Comparison of ENCODE assay signal across 8 cellular contexts in genomic region chr7:47571355-47572100, GRCh38. TPM values are rescaled to one million over a fixed set of nuclear protein-coding genes. Genes with fewer than 3 reads are reported as not detected.
A peak's percentile ranks its signal among the peaks of the same experiment; 100 is the strongest.
DNase-seq lines count a peak whose midpoint lies in the region; ATAC-seq and TF ChIP-seq lines count a peak whose summit lies in the region.

No MANE protein-coding gene starts in this region.

- CTCF ChIA-PET in AG04450 (lab: Charles Lee): interaction anchor here (1.2 to 2.0 kb wide), 4 partner anchors 135 to 305 kb away, joined by 4 to 8 read pairs (median 4); no protein-coding TSS in a partner anchor

- peaks cover 1% of the 10 kb centered on the region for H3K36me3 Mint-ChIP-seq in IgD-negative memory B cell

- POLR2A ChIA-PET in AG04450 (lab: Yijun Ruan, JAX): interaction anchor here (0.5 to 2.2 kb wide), 7 partner anchors 9 to 120 kb away, joined by 3 to 8 read pairs (median 3); no protein-coding TSS in a partner anchor

- no peaks in the 10 kb centered on the region; the same call in 1 of the 2 replicates for H3K9me3 ChIP-seq in AG04450 (ENCODE audit: control insufficient read depth, insufficient read depth, low read length)

- peaks cover 50 to 63% (median 53%) of the 10 kb centered on the region in 3 donors for H3K4me1 Mint-ChIP-seq in IgD-negative memory B cell

- ATAC-seq in GM18909 (IDR thresholded peaks at IDR 0.05; ENCODE audit: poor library complexity, unreplicated experiment): no peak

- intact Hi-C loops in cardiac septum (cut with DNase I): loop anchor here (5.0 to 10.0 kb wide), 2 partner anchors 119 to 307 kb away; no protein-coding TSS in a partner anchor

- H3K4me3 Mint-ChIP-seq in IgD-negative memory B cell: peak overlapping the region; percentile 52 to 93 (median 70)

- H3K27me3 Mint-ChIP-seq in IgD-negative memory B cell: peaks cover 1% of the 10 kb centered on the region

- peak overlapping the region; percentile 60 to 94 (median 71) for H3K27ac Mint-ChIP-seq in IgD-negative memory B cell

- H3K9me3 Mint-ChIP-seq in IgD-negative memory B cell: no peaks in the 10 kb centered on the region

- H3K27ac ChIP-seq in AG04450 (ENCODE audit: low read depth, low read length): peak overlapping the region; percentile 88

- no peaks in the 10 kb centered on the region for H3K27me3 ChIP-seq in AG04450 (ENCODE audit: control insufficient read depth, insufficient read depth, low read length)

- in situ Hi-C loops in GM13977 (cut with MboI; ENCODE audit: low pct_unique_long_range_greater_than_20kb, low sequenced_read_pairs, unreplicated experiment): no loop called here

- peak overlapping the region; percentile 20 for H3K4me3 ChIP-seq in AG04450 (ENCODE audit: low read depth, low read length)
- no peak overlapping the region for H3K4me3 ChIP-seq in retinal pigment epithelial cell (ENCODE audit: low read length)

- TF ChIP-seq CTCF in AG04450 (IDR thresholded peaks at IDR 0.05; ENCODE audit: low read depth, low read length) (peak; percentile 16; the same call in 1 of the 2 replicates), retinal pigment epithelial cell (conservative IDR thresholded peaks at IDR 0.05; ENCODE audit: low read depth, low read length) (no peak), GM13977 (IDR thresholded peaks at IDR 0.05; ENCODE audit: extremely low read depth, insufficient read depth, missing control alignments) (no peak)

- DNase-seq in AG04450 (ENCODE audit: low read depth, low spot score) (peak; percentile 67), T1000 (lab: John Stamatoyannopoulos, UW) (peak; percentile 78), cardiac septum (ENCODE audit: low spot score) (peak; percentile 82), retinal pigment epithelial cell (ENCODE audit: low read depth) (peak; percentile 89), GM13977 (ENCODE audit: low spot score) (no peak), amniotic stem cell (lab: John Stamatoyannopoulos, UW) (no peak)

RNA-seq across cellular contexts. Expression of gene TNS3, which starts 10.4 kb away (rescaled TPM):
- polyA plus RNA-seq in AG04450 (2011; rRNA removed) (121 and 131 TPM in 2 replicates), IgD-negative memory B cell (12.5 TPM)
- polyA minus RNA-seq in AG04450 (2011; rRNA and poly(A)+ RNA removed): 326 and 376 TPM in 2 replicates
- total RNA-seq in cardiac septum: 29.0 TPM

Comparison
In these comparisons a context has a peak if more than half of its experiments do, and no peak if none do; other contexts are left out.
1. DNase-seq: peak in AG04450 (single experiment), T1000 (single experiment), cardiac septum (single experiment) and retinal pigment epithelial cell (single experiment); none in GM13977 (single experiment) and amniotic stem cell (single experiment).